In genomic region chr14:95531473-95531872, GRCh38 we compare ENCODE assay signal across 12 cellular contexts. TPM values are rescaled to one million over a fixed set of nuclear protein-coding genes. Genes with fewer than 3 reads are reported as not detected.
DNase-seq lines count a peak whose midpoint lies in the region; ATAC-seq and TF ChIP-seq lines count a peak whose summit lies in the region.
"Had no signal": no experiment of that assay in that cellular context is flagged by ENCODE, and none has a peak within 500 bp of the region (broad histone marks: within the 10 kb centered on the region; RNA-seq: fewer than 3 reads in every experiment).

No MANE protein-coding gene starts in this region.

- no peak for ATAC-seq in Panc1
- no peak for ATAC-seq in HG02642 (IDR thresholded peaks at IDR 0.05; ENCODE audit: poor library complexity, unreplicated experiment)
- ATAC-seq: activated T-cell treated with anti-CD3 and anti-CD28 coated beads, Interleukin-2, amount 50 U/mL, for 4 hours; mucosa of descending colon had no signal

- peak overlapping the region; percentile 29; the same call in 1 of the 2 replicates for H3K27ac ChIP-seq in Panc1 (ENCODE audit: low read length)
- peak overlapping the region; percentile 98 for H3K27ac ChIP-seq in smooth muscle cell (ENCODE audit: low read depth)

- CTCF ChIA-PET in Panc1 (lab: Charles Lee): no interaction called here

- DNase-seq in activated CD4-positive, alpha-beta T cell treated with anti-CD3 and anti-CD28 coated beads, Interleukin-2, amount 10 ng/mL, durations not matched to agents 24 days and 14 days: no peak
- no peak for DNase-seq in activated CD4-positive, alpha-beta T cell treated with anti-CD3 and anti-CD28 coated beads for 1 hour
- DNase-seq in Panc1 (ENCODE audit: low read depth, low spot score) (no peak), dermis blood vessel endothelial cell (peak; percentile 57), smooth muscle cell (lab: John Stamatoyannopoulos, UW; ENCODE audit: unreplicated experiment) (no peak), G401 (ENCODE audit: low spot score) (no peak), HPDE6-E6E7 (ENCODE audit: extremely low spot score) (no peak)
- DNase-seq: activated T-cell treated with anti-CD3 and anti-CD28 coated beads, Interleukin-2, amount 50 U/mL, for 4 hours; mucosa of descending colon; stimulated activated CD4-positive, alpha-beta T cell treated with anti-CD3 and anti-CD28 coated beads, Interleukin-1b, Interleukin-23, amount 100 ng/mL, for 48 hours; upper lobe of left lung had no signal

- peak overlapping the region; percentile 89 for H3K4me2 ChIP-seq in smooth muscle cell

- H2AFZ ChIP-seq in smooth muscle cell (ENCODE audit: low read depth): no peak overlapping the region

- peak overlapping the region; percentile 21 for H3K4me3 Mint-ChIP-seq in activated CD4-positive, alpha-beta T cell treated with anti-CD3 and anti-CD28 coated beads, Interleukin-2, amount 10 ng/mL, durations not matched to agents 24 days and 14 days

- POLR2A ChIA-PET in Panc1 (lab: Charles Lee): no interaction called here

- peaks cover 36% of the 10 kb centered on the region for H3K36me3 Mint-ChIP-seq in activated CD4-positive, alpha-beta T cell treated with anti-CD3 and anti-CD28 coated beads, Interleukin-2, amount 10 ng/mL, durations not matched to agents 24 days and 14 days (ENCODE audit: low read depth)

- H3K27me3 Mint-ChIP-seq in activated CD4-positive, alpha-beta T cell treated with anti-CD3 and anti-CD28 coated beads, Interleukin-2, amount 10 ng/mL, durations not matched to agents 24 days and 14 days: no peaks in the 10 kb centered on the region

- in situ Hi-C loops in Panc1 (cut with HindIII; ENCODE audit: low pct_unique_long_range_greater_than_20kb, low sequenced_read_pairs) (no loop called here), G401 (cut with HindIII; ENCODE audit: low sequenced_read_pairs) (no loop called here)

- H3K9ac ChIP-seq in smooth muscle cell (ENCODE audit: low read depth): peak overlapping the region; percentile 45

- H3K9me3 ChIP-seq in Panc1 (ENCODE audit: control insufficient read depth, insufficient read depth, low read depth, low read length) (no peaks in the 10 kb centered on the region), smooth muscle cell (replicated peaks; ENCODE audit: low read depth) (no peaks in the 10 kb centered on the region)
- H3K9me3 ChIP-seq: mucosa of descending colon, upper lobe of left lung had no signal

- BruUV-seq in Panc1 (replicated peaks; lab: Mats Ljungman, UMichigan): no TSS peak

- peaks cover 22% of the 10 kb centered on the region for H3F3A ChIP-seq in smooth muscle cell (ENCODE audit: low read depth)

- H3K4me3 ChIP-seq in Panc1 (ENCODE audit: low read depth in 2 of 2, low read length in 2 of 2) (peak overlapping the region; percentile 92 to 95), smooth muscle cell (no peak overlapping the region)
- H3K4me3 ChIP-seq: mucosa of descending colon, upper lobe of left lung had no signal

- H3K79me2 ChIP-seq in smooth muscle cell (ENCODE audit: low read depth): peaks cover 69% of the 10 kb centered on the region

- no peak overlapping the region for H3K27ac Mint-ChIP-seq in activated CD4-positive, alpha-beta T cell treated with anti-CD3 and anti-CD28 coated beads, Interleukin-2, amount 10 ng/mL, durations not matched to agents 24 days and 14 days

- H3K27me3 ChIP-seq in Panc1 (ENCODE audit: control insufficient read depth, insufficient read depth, low read length): no peaks in the 10 kb centered on the region
- no peaks in the 10 kb centered on the region for H3K27me3 ChIP-seq in smooth muscle cell (ENCODE audit: low read depth)
- H3K27me3 ChIP-seq: upper lobe of left lung had no signal

- no peaks in the 10 kb centered on the region for H3K9me3 Mint-ChIP-seq in activated CD4-positive, alpha-beta T cell treated with anti-CD3 and anti-CD28 coated beads, Interleukin-2, amount 10 ng/mL, durations not matched to agents 24 days and 14 days
- H3K9me3 Mint-ChIP-seq: activated T-cell treated with anti-CD3 and anti-CD28 coated beads, Interleukin-2, amount 50 U/mL, for 4 hours had no signal

- H3K4me1 Mint-ChIP-seq in activated CD4-positive, alpha-beta T cell treated with anti-CD3 and anti-CD28 coated beads, Interleukin-2, amount 10 ng/mL, durations not matched to agents 24 days and 14 days: peaks cover 50% of the 10 kb centered on the region

- H3K36me3 ChIP-seq in Panc1 (ENCODE audit: control insufficient read depth, insufficient read depth, low read length): peaks cover 16% of the 10 kb centered on the region
- no peaks in the 10 kb centered on the region for H3K36me3 ChIP-seq in smooth muscle cell (ENCODE audit: low read depth)

- peaks cover 23% of the 10 kb centered on the region for H4K20me1 ChIP-seq in smooth muscle cell (ENCODE audit: low read depth)

- H3K4me1 ChIP-seq in Panc1 (ENCODE audit: control insufficient read depth, insufficient read depth, low read length) (peaks cover 26% of the 10 kb centered on the region), smooth muscle cell (ENCODE audit: low read depth) (peaks cover 35% of the 10 kb centered on the region)

- TF ChIP-seq CTCF in Panc1 (IDR thresholded peaks at IDR 0.05) (no peak), smooth muscle cell (IDR thresholded peaks at IDR 0.05; ENCODE audit: borderline replicate concordance, insufficient read depth, poor library complexity, severe bottlenecking) (no peak)

- intact Hi-C loops in activated CD4-positive, alpha-beta T cell treated with anti-CD3 and anti-CD28 coated beads, Interleukin-2, amount 10 ng/mL, durations not matched to agents 24 days and 14 days (cut with micrococcal nuclease): loop anchor here (5.0 to 10.0 kb wide), 2 partner anchors 69 to 973 kb away; partner anchors contain the start of gene PAPOLA
- intact Hi-C loops in Panc1 (cut with micrococcal nuclease; ENCODE audit: unreplicated experiment): no loop called here

- 11% methylated on average over 3 of the region's 3 CpGs for WGBS in smooth muscle cell (ENCODE audit: low lambda C conversion rate)

RNA-seq across cellular contexts. Expression of gene GLRX5, which starts 3.4 kb away (rescaled TPM):
- 43.7 and 45.6 TPM in 2 replicates for total RNA-seq in activated CD4-positive, alpha-beta T cell treated with anti-CD3 and anti-CD28 coated beads, Interleukin-2, amount 10 ng/mL, durations not matched to agents 24 days and 14 days
- total RNA-seq in Panc1 (2021; ENCODE audit: unreplicated experiment) (38.6 TPM), dermis blood vessel endothelial cell (50.2 and 56.9 TPM in 2 replicates), smooth muscle cell (42.4 and 53.5 TPM in 2 replicates)
- 42.7 TPM for polyA plus RNA-seq in Panc1 (2012; ENCODE audit: insufficient read length)
- polyA plus RNA-seq in smooth muscle cell: 79.8 and 84.3 TPM in 2 replicates
- 104 and 105 TPM in 2 replicates for total RNA-seq in G401 (2014; rRNA removed; shearing (Covaris generic))

RNA-seq across cellular contexts. Expression of gene SYNE3, which starts 15.0 kb away (rescaled TPM):
- total RNA-seq in activated CD4-positive, alpha-beta T cell treated with anti-CD3 and anti-CD28 coated beads, Interleukin-2, amount 10 ng/mL, durations not matched to agents 24 days and 14 days: 45.2 and 46.3 TPM in 2 replicates
- total RNA-seq in Panc1 (2021; ENCODE audit: unreplicated experiment) (6.2 TPM), dermis blood vessel endothelial cell (15.5 and 33.6 TPM in 2 replicates), smooth muscle cell (4.0 and 4.2 TPM in 2 replicates)
- 2.1 TPM for polyA plus RNA-seq in Panc1 (2012; ENCODE audit: insufficient read length)
- polyA plus RNA-seq in smooth muscle cell: 2.7 and 4.1 TPM in 2 replicates
- total RNA-seq in G401 (2014; rRNA removed; shearing (Covaris generic)): 0.55 and 2.4 TPM in 2 replicates
